17 cellular contexts compared by ENCODE assay signal in the genomic region with DNA sequence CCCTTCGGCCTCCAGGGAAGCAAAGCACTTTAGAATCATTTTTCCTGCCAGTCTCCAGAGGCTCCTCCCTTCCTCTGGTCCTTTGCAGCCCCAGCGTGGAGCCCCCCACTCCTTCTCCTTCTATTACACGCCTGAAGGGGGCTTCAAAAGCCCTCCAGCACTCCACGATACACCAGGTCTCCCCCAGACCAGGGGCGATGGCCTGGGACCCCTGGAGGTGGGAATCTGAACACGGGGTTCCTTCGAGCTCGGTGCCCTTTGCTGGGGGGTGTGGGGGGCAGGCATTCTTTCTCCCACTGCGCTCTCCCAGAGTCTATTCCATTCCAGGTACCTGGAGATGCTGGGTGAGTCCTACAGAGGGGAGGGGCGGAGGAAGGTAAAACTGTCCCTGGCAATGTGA.
"Had no signal": no experiment of that assay in that cellular context is flagged by ENCODE, and none has a peak within 500 bp of the region (broad histone marks: within the 10 kb centered on the region; RNA-seq: fewer than 3 reads in every experiment).

No MANE protein-coding gene starts in this region.

- H3K36me3 ChIP-seq: brain microvascular endothelial cell, gastrocnemius medialis, heart left ventricle, thoracic aorta, WERI-Rb-1 had no signal

- H3K27ac ChIP-seq: brain microvascular endothelial cell, coronary artery, gastrocnemius medialis, heart left ventricle, thoracic aorta, WERI-Rb-1 had no signal

- H3K4me1 ChIP-seq: gastrocnemius medialis, heart left ventricle had no signal

- H3K9me3 ChIP-seq: gastrocnemius medialis, heart left ventricle, thoracic aorta had no signal

- H3K27ac Mint-ChIP-seq: activated CD4-positive, alpha-beta T cell treated with anti-CD3 and anti-CD28 coated beads for 36 hours; activated naive CD8-positive, alpha-beta T cell treated with anti-CD3 and anti-CD28 coated beads, Interleukin-2, amount 50 U/mL, for 24 hours; immature natural killer cell; stimulated activated memory B cell treated with anti-CD40 and anti-IgM and Interleukin-4, amounts not matched to agents 10 μg/mL and 1 μg/mL and 100 μg/mL, for 72 hours had no signal

- DNase-seq: activated CD4-positive, alpha-beta T cell treated with anti-CD3 and anti-CD28 coated beads for 36 hours; activated CD4-positive, alpha-beta T cell treated with anti-CD3 and anti-CD28 coated beads, Interleukin-2, amount 50 U/mL, for 48 hours; activated naive CD8-positive, alpha-beta T cell treated with anti-CD3 and anti-CD28 coated beads, Interleukin-2, amount 50 U/mL, for 24 hours; anterior cingulate cortex; brain microvascular endothelial cell; immature natural killer cell; nephron progenitor cell; stimulated activated CD4-positive, alpha-beta T cell treated with anti-CD3 and anti-CD28 coated beads, Interleukin-4, amount 100 ng/mL, for 4 hours; SW 1271; WERI-Rb-1 had no signal

- H3K4me1 Mint-ChIP-seq: activated CD4-positive, alpha-beta T cell treated with anti-CD3 and anti-CD28 coated beads for 36 hours; activated naive CD8-positive, alpha-beta T cell treated with anti-CD3 and anti-CD28 coated beads, Interleukin-2, amount 50 U/mL, for 24 hours; central memory CD8-positive, alpha-beta T cell; immature natural killer cell; stimulated activated memory B cell treated with anti-CD40 and anti-IgM and Interleukin-4, amounts not matched to agents 10 μg/mL and 1 μg/mL and 100 μg/mL, for 72 hours had no signal

- H3K4me3 Mint-ChIP-seq: activated CD4-positive, alpha-beta T cell treated with anti-CD3 and anti-CD28 coated beads for 36 hours; activated naive CD8-positive, alpha-beta T cell treated with anti-CD3 and anti-CD28 coated beads, Interleukin-2, amount 50 U/mL, for 24 hours; central memory CD8-positive, alpha-beta T cell; immature natural killer cell; nephron progenitor cell; stimulated activated memory B cell treated with anti-CD40 and anti-IgM and Interleukin-4, amounts not matched to agents 10 μg/mL and 1 μg/mL and 100 μg/mL, for 72 hours had no signal

- ATAC-seq: activated CD4-positive, alpha-beta T cell treated with anti-CD3 and anti-CD28 coated beads for 36 hours; activated naive CD8-positive, alpha-beta T cell treated with anti-CD3 and anti-CD28 coated beads, Interleukin-2, amount 50 U/mL, for 24 hours; gastrocnemius medialis; heart left ventricle; right cardiac atrium; stimulated activated memory B cell treated with anti-CD40 and anti-IgM and Interleukin-4, amounts not matched to agents 10 μg/mL and 1 μg/mL and 100 μg/mL, for 72 hours had no signal

- H3K4me3 ChIP-seq: coronary artery, gastrocnemius medialis, heart left ventricle, thoracic aorta had no signal

- H3K36me3 Mint-ChIP-seq: immature natural killer cell; stimulated activated memory B cell treated with anti-CD40 and anti-IgM and Interleukin-4, amounts not matched to agents 10 μg/mL and 1 μg/mL and 100 μg/mL, for 72 hours had no signal

- H3K27me3 Mint-ChIP-seq: activated CD4-positive, alpha-beta T cell treated with anti-CD3 and anti-CD28 coated beads for 36 hours; activated naive CD8-positive, alpha-beta T cell treated with anti-CD3 and anti-CD28 coated beads, Interleukin-2, amount 50 U/mL, for 24 hours; central memory CD8-positive, alpha-beta T cell; stimulated activated memory B cell treated with anti-CD40 and anti-IgM and Interleukin-4, amounts not matched to agents 10 μg/mL and 1 μg/mL and 100 μg/mL, for 72 hours had no signal

- H3K9me3 Mint-ChIP-seq: activated naive CD8-positive, alpha-beta T cell treated with anti-CD3 and anti-CD28 coated beads, Interleukin-2, amount 50 U/mL, for 24 hours; central memory CD8-positive, alpha-beta T cell; immature natural killer cell; nephron progenitor cell had no signal

- H3K27me3 ChIP-seq: brain microvascular endothelial cell, gastrocnemius medialis had no signal
